ENCODE assay signal across 8 cellular contexts in the genomic region with DNA sequence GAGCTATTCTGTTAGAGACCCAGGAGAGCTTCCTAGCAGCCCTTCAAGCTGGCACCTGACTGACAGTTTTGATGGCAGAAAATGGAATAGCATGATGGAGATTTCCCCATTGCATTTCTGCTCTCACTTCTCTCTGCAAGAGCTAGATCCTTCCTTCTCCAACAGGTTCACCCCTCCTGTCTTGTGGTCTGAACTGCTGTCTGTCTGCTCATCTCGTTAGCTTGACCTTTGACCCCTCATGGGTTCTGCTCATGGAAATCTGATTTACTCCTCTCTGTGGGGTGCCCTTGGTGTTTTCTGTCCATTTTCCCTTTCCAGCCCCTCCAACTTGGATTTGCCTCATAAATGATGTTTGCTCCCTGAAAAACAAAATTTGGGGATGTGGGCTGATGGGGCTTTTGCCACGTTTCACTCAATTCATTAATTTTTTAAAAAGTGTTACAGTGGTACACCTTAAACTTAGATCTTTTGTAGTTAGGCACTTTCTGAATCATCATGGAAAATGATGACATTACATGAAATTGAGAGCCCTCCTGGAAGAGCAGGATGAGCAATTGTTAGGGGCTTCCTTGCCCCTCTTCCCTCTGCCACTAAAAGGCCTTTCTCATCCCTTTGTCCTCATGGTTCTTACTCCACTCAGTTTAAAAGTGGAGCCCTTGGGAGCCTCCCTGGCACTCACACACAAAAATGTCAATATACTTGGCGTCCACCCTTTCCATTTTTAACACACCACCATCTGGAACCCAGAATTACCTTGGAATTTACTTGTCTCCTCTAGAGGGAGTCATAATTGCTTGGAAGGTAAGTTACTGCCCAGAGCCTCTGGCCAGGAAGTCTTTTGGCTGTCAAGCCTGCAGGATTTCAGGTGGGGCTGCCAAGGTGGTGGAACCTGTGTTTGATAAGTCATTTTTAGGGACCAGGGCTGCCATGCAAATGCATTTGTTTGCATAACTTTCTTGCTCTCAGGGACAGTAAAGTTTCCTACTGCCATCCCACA. TPM values are rescaled to one million over a fixed set of nuclear protein-coding genes. Genes with fewer than 3 reads are reported as not detected.
DNase-seq lines count a peak whose midpoint lies in the region; ATAC-seq and TF ChIP-seq lines count a peak whose summit lies in the region.

No MANE protein-coding gene starts in this region.

- TF ChIP-seq CTCF in foreskin fibroblast (IDR thresholded peaks at IDR 0.05; ENCODE audit: low read depth, low read length), result peak; percentile 48

- DNase-seq in NOMO-1 treated with DMSO at 0.1 percent for 48 hours (lab: John Stamatoyannopoulos, UW; ENCODE audit: unreplicated experiment) (peak; percentile 46), NOMO-1 treated with dmso at 0.1 percent for 144 hours (lab: John Stamatoyannopoulos, UW; ENCODE audit: unreplicated experiment) (no peak), HCEC 1CT (peak; percentile 48), RPMI7951 (ENCODE audit: low read depth) (peak; percentile 33), foreskin fibroblast (peak; percentile 12 to 56), kidney glomerular epithelial cell (lab: John Stamatoyannopoulos, UW) (no peak)
- DNase-seq in activated CD8-positive, alpha-beta memory T cell treated with anti-CD3 and anti-CD28 coated beads for 24 hours, result no peak

- no peak for ATAC-seq in GM18868 (IDR thresholded peaks at IDR 0.05; ENCODE audit: unreplicated experiment)

- no peak overlapping the region for H3K4me3 ChIP-seq in foreskin fibroblast (ENCODE audit: low read depth in 1 of 2, low read length in 2 of 2)

RNA-seq across cellular contexts. Expression of a gene that starts 31.9 kb away (rescaled TPM):
- 0.24 TPM in 1 of 2 replicates, not detected in the other for total RNA-seq in RPMI7951 (2014; rRNA removed; shearing (Covaris generic))

RNA-seq across cellular contexts. Expression of a gene that starts 33.6 kb away (rescaled TPM):
- not detected in 2 replicates for total RNA-seq in RPMI7951 (2014; rRNA removed; shearing (Covaris generic))

RNA-seq across cellular contexts. Expression of a gene that starts 54.0 kb away (rescaled TPM):
- total RNA-seq in RPMI7951 (2014; rRNA removed; shearing (Covaris generic)), result 20.7 and 28.6 TPM in 2 replicates

Comparison
In these comparisons a context has a peak if more than half of its experiments do, and no peak if none do; other contexts are left out.
1. DNase-seq: peak in NOMO-1 treated with DMSO at 0.1 percent for 48 hours (single experiment), HCEC 1CT (single experiment), RPMI7951 (single experiment) and foreskin fibroblast (2 of 2); none in NOMO-1 treated with dmso at 0.1 percent for 144 hours (single experiment), activated CD8-positive, alpha-beta memory T cell treated with anti-CD3 and anti-CD28 coated beads for 24 hours (single experiment) and kidney glomerular epithelial cell (single experiment).